8 cellular contexts compared by ENCODE assay signal in the genomic region with DNA sequence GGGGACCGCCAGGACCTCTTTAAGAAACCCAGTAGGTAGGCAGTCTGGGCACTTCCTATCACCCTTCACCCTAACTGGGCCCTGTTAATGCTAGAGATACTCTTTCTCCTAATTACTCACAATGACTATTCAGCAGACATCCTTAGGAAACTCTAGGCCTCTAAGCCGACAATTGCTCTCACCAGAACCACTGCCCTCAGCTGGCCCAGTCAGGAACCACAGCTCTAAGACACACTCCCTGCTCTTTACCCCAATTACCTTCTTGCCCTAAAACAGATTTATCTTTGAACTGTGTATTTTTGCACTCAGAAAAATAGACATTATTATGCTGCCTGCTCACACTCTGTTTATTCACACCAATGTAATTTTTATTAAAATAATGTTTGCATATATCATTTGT.
DNase-seq lines count a peak whose midpoint lies in the region; ATAC-seq and TF ChIP-seq lines count a peak whose summit lies in the region.
"Had no signal": no experiment of that assay in that cellular context is flagged by ENCODE, and none has a peak within 500 bp of the region (broad histone marks: within the 10 kb centered on the region; RNA-seq: fewer than 3 reads in every experiment).

No MANE protein-coding gene starts in this region.

- no peak overlapping the region for H3K4me2 ChIP-seq in PC-3 (ENCODE audit: low read length)

- no peaks in the 10 kb centered on the region for H3K9me2 ChIP-seq in PC-3 (replicated peaks; ENCODE audit: low read length)

- peak; percentile 72 for TF ChIP-seq CTCF in GM06990 (IDR thresholded peaks at IDR 0.05; ENCODE audit: insufficient read depth, low read length, poor library complexity, severe bottlenecking)
- TF ChIP-seq CTCF in PC-3 (conservative IDR thresholded peaks at IDR 0.05; ENCODE audit: low read depth, low read length), result peak; percentile 44
- peak; percentile 36 for TF ChIP-seq CTCF in glutamatergic neuron (IDR thresholded peaks at IDR 0.05; ENCODE audit: partially characterized antibody, unreplicated experiment)

- H3K4me3 Mint-ChIP-seq in glutamatergic neuron (ENCODE audit: unreplicated experiment), result no peak overlapping the region

- H3K9me3 ChIP-seq in PC-3 (ENCODE audit: low read length), result no peaks in the 10 kb centered on the region
- H3K9me3 ChIP-seq: SJSA1 had no signal

- H3K27me3 Mint-ChIP-seq in glutamatergic neuron (ENCODE audit: unreplicated experiment), result peaks cover 2% of the 10 kb centered on the region

- no peak overlapping the region for H2AFZ ChIP-seq in PC-3 (ENCODE audit: low read length)

- no peaks in the 10 kb centered on the region for H3K36me3 Mint-ChIP-seq in glutamatergic neuron (ENCODE audit: unreplicated experiment)

- CTCF ChIA-PET in PC-3 (lab: Charles Lee), result no interaction called here

- intact Hi-C loops in PC-3 (cut with micrococcal nuclease), result no loop called here

- peaks cover 12% of the 10 kb centered on the region for H3K4me1 Mint-ChIP-seq in glutamatergic neuron (ENCODE audit: low read depth, unreplicated experiment)

- no peak overlapping the region for H3K4me3 ChIP-seq in GM06990 (replicated peaks; ENCODE audit: low read depth, low read length)
- no peak overlapping the region for H3K4me3 ChIP-seq in PC-3 (ENCODE audit: low read length)
- H3K4me3 ChIP-seq: SJSA1 had no signal

- H4K20me1 ChIP-seq in PC-3 (ENCODE audit: low read length), result no peaks in the 10 kb centered on the region

- H3K27me3 ChIP-seq in GM06990 (replicated peaks; ENCODE audit: control insufficient read depth, insufficient read depth, low read length) (no peaks in the 10 kb centered on the region), PC-3 (ENCODE audit: low read length) (no peaks in the 10 kb centered on the region)
- H3K27me3 ChIP-seq: SJSA1 had no signal

- no peak overlapping the region for H3K27ac Mint-ChIP-seq in glutamatergic neuron (ENCODE audit: unreplicated experiment)

- H3K36me3 ChIP-seq in GM06990 (ENCODE audit: control insufficient read depth, insufficient read depth, low read length), result no peaks in the 10 kb centered on the region
- no peaks in the 10 kb centered on the region for H3K36me3 ChIP-seq in PC-3 (ENCODE audit: low read depth, low read length)
- H3K36me3 ChIP-seq: SJSA1 had no signal

- peaks cover 7% of the 10 kb centered on the region for H3K9me3 Mint-ChIP-seq in glutamatergic neuron (ENCODE audit: unreplicated experiment)

- H3K9ac ChIP-seq in PC-3 (ENCODE audit: low read length), result no peak overlapping the region

- no peaks in the 10 kb centered on the region for H3F3A ChIP-seq in PC-3 (ENCODE audit: low read length, unreplicated experiment)

- H3K79me2 ChIP-seq in PC-3 (ENCODE audit: low read length), result no peaks in the 10 kb centered on the region

- no TSS peak for BruUV-seq in PC-3 (replicated peaks; lab: Mats Ljungman, UMichigan)

- DNase-seq in GM06990 (ENCODE audit: extremely low read depth, insufficient read length) (no peak), PC-3 (peak; percentile 27), glutamatergic neuron (peak; percentile 28), ecto neural progenitor cell (ENCODE audit: low spot score) (no peak), midbrain (lab: John Stamatoyannopoulos, UW) (no peak)
- DNase-seq in activated effector memory CD4-positive, alpha-beta T cell treated with anti-CD3 and anti-CD28 coated beads, Interleukin-2, amount 50 U/mL, for 16 hours, result no peak

- POLR2A ChIA-PET in PC-3 (lab: Charles Lee; ENCODE audit: unreplicated experiment), result no interaction called here

- H3K27ac ChIP-seq in PC-3 (ENCODE audit: low read length), result no peak overlapping the region
- H3K27ac ChIP-seq: SJSA1 had no signal

- ATAC-seq in GM21515 (IDR thresholded peaks at IDR 0.05; ENCODE audit: unreplicated experiment) (peak; percentile 67), PC-3 (peak; percentile 31; the same call in 1 of the 2 replicates)

- H3K4me1 ChIP-seq in PC-3 (ENCODE audit: insufficient read depth, low read length), result no peaks in the 10 kb centered on the region
- H3K4me1 ChIP-seq: SJSA1 had no signal

Comparison
In these comparisons a context has a peak if more than half of its experiments do, and no peak if none do; other contexts are left out.
1. DNase-seq: peak in PC-3 (single experiment) and glutamatergic neuron (single experiment); none in GM06990 (single experiment), ecto neural progenitor cell (single experiment), activated effector memory CD4-positive, alpha-beta T cell treated with anti-CD3 and anti-CD28 coated beads, Interleukin-2, amount 50 U/mL, for 16 hours (single experiment) and midbrain (single experiment).
2. Peak in every context shown above with its lines, with median percentiles within 50 percentile points of each other: CTCF ChIP-seq.